4 cellular contexts compared by ENCODE assay signal in genomic region chr6:105172515-105172914, GRCh38. TPM values are rescaled to one million over a fixed set of nuclear protein-coding genes. Genes with fewer than 3 reads are reported as not detected.
"Had no signal": no experiment of that assay in that cellular context is flagged by ENCODE, and none has a peak within 500 bp of the region (broad histone marks: within the 10 kb centered on the region; RNA-seq: fewer than 3 reads in every experiment).

No MANE protein-coding gene starts in this region.

RNA-seq across cellular contexts. Expression of gene POPDC3, which starts 7.3 kb away (rescaled TPM):
- total RNA-seq: suprapubic skin, thoracic aorta, ureter, vagina had no signal
